In the genomic region with DNA sequence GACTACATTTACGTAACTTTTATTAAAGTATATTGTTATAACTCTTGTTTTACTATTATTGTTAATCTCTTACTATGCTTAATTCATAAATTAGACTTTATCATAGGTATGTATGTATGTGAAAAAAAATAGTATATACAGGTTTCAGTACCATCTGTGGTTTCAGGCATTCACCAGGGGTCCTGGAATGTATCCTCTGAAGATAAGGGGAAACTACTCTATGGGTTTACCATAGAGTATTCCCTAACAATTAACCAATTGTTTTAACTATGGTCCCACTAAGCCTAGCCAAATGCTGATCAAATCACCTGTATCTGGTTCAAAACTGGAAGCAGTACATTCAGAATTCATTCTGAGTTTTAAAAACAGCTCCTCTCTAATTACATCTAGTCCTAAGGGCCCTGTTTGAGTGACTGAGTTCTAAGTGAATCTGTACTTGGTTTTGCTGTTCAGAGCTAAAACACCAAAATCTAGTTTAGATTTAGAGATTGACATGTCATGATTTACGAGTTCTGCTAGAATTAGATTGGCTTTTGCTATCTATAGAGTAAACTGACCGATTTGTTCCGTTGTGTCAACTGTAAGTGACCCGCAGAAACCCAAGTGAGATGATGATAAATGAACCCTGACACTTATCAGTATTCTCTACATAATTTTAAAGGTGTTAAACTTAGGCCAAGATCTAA, we compare ENCODE assay signal across 1 cellular context.
TF ChIP-seq lines count a peak whose summit lies in the region.

No MANE protein-coding gene starts in this region.

TF ChIP-seq in K562, 482 proteins besides CTCF, POLR2A, EP300 and RAD21 (continued from another document):
- TF ChIP-seq, protein P1, sequence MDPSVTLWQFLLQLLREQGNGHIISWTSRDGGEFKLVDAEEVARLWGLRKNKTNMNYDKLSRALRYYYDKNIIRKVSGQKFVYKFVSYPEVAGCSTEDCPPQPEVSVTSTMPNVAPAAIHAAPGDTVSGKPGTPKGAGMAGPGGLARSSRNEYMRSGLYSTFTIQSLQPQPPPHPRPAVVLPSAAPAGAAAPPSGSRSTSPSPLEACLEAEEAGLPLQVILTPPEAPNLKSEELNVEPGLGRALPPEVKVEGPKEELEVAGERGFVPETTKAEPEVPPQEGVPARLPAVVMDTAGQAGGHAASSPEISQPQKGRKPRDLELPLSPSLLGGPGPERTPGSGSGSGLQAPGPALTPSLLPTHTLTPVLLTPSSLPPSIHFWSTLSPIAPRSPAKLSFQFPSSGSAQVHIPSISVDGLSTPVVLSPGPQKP (CRISPR knock-in tag; IDR thresholded peaks at IDR 0.05) = no peak
- TF ChIP-seq MEIS2 (IDR thresholded peaks at IDR 0.05; ENCODE audit: partially characterized antibody) = peak; percentile 51
